8 cellular contexts compared by ENCODE assay signal in the genomic region with DNA sequence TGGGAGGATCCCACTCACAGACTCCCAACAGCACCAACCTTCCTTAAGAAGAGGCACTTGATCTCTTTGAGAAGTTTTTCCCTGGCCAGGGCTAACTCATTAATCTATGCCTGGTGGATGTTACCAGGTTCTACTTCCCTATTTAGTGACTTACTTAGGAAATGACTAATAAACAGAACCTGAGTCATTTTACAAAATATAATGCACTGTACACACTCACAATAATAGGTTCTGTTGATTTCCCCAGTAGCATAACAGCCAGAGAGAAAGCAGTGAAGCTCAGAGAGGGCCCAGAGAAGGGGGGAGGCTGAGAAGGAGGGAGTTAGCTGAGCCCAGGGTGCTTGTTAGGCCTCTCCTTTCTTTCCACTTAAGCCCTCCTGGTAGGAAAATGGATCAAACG. TPM values are rescaled to one million over a fixed set of nuclear protein-coding genes. Genes with fewer than 3 reads are reported as not detected.
DNase-seq lines count a peak whose midpoint lies in the region; ATAC-seq and TF ChIP-seq lines count a peak whose summit lies in the region.

No MANE protein-coding gene starts in this region.

- ATAC-seq in GM18867 (IDR thresholded peaks at IDR 0.05; ENCODE audit: unreplicated experiment) (peak; percentile 95), omental fat pad (ENCODE audit: low FRiP score) (no peak)

- no peak overlapping the region for H3K4me3 ChIP-seq in NB4 (ENCODE audit: low read depth, low read length)

- DNase-seq in HCEC 1CT (peak; percentile 18), NB4 (ENCODE audit: low read depth) (peak; percentile 79), glomerular endothelial cell (ENCODE audit: extremely low read depth, low read depth, low spot score) (peak; percentile 69), omental fat pad (ENCODE audit: low spot score) (no peak)
- no peak for DNase-seq in stimulated activated CD4-positive, alpha-beta T cell treated with anti-CD3 and anti-CD28 coated beads, Interleukin-4, amount 100 ng/mL, for 1 hour
- no peak for DNase-seq in stimulated activated CD4-positive, alpha-beta T cell treated with anti-CD3 and anti-CD28 coated beads, Interleukin-2, amount 100 ng/mL, for 48 hours
- no peak for DNase-seq in activated CD4-positive, alpha-beta T cell treated with anti-CD3 and anti-CD28 coated beads for 1 hour

- TF ChIP-seq CTCF in NB4 (IDR thresholded peaks at IDR 0.05; ENCODE audit: low read depth, low read length), result no peak
- TF ChIP-seq CTCF in omental fat pad (IDR thresholded peaks at IDR 0.05), result no peak

- no peak for TF ChIP-seq POLR2A in NB4 (IDR thresholded peaks at IDR 0.05; ENCODE audit: extremely low read depth, insufficient read length)

RNA-seq across cellular contexts. Expression of a gene that starts 27.1 kb away (rescaled TPM):
- total RNA-seq in glomerular endothelial cell (6.1 TPM in 2 replicates), omental fat pad (10 to 100 TPM in 2 of 4 donors, 1 to 10 TPM in 2; 6.1 to 47.1 (median 11.5) TPM)

Comparison
In these comparisons a context has a peak if more than half of its experiments do, and no peak if none do; other contexts are left out.
1. DNase-seq: peak in HCEC 1CT (single experiment), NB4 (single experiment) and glomerular endothelial cell (single experiment); none in omental fat pad (single experiment), stimulated activated CD4-positive, alpha-beta T cell treated with anti-CD3 and anti-CD28 coated beads, Interleukin-4, amount 100 ng/mL, for 1 hour (single experiment), stimulated activated CD4-positive, alpha-beta T cell treated with anti-CD3 and anti-CD28 coated beads, Interleukin-2, amount 100 ng/mL, for 48 hours (0 of 2) and activated CD4-positive, alpha-beta T cell treated with anti-CD3 and anti-CD28 coated beads for 1 hour (single experiment).